11 cellular contexts compared by ENCODE assay signal in genomic region chrX:65601126-65601525, GRCh38.
A peak's percentile ranks its signal among the peaks of the same experiment; 100 is the strongest.
DNase-seq lines count a peak whose midpoint lies in the region; ATAC-seq and TF ChIP-seq lines count a peak whose summit lies in the region.
"Had no signal": no experiment of that assay in that cellular context is flagged by ENCODE, and none has a peak within 500 bp of the region (broad histone marks: within the 10 kb centered on the region; RNA-seq: fewer than 3 reads in every experiment).

No MANE protein-coding gene starts in this region.

- no peaks in the 10 kb centered on the region for H3K27me3 Mint-ChIP-seq in activated CD4-positive, alpha-beta T cell treated with anti-CD3 and anti-CD28 coated beads, Interleukin-2, amount 10 ng/mL, durations not matched to agents 24 days and 14 days

- peak; percentile 63 for DNase-seq in activated CD4-positive, alpha-beta T cell treated with anti-CD3 and anti-CD28 coated beads, Interleukin-2, amount 10 ng/mL, durations not matched to agents 24 days and 14 days
- no peak for DNase-seq in activated CD4-positive, alpha-beta T cell treated with anti-CD3 and anti-CD28 coated beads, Interleukin-2, amount 50 U/mL, for 1 hour
- DNase-seq in ascending aorta (ENCODE audit: low spot score in 2 of 2) (no peak), mucosa of descending colon (no peak), T1000 (lab: John Stamatoyannopoulos, UW) (no peak)
- DNase-seq: foreskin melanocyte had no signal

- H3K36me3 ChIP-seq in ascending aorta (no peaks in the 10 kb centered on the region), mucosa of descending colon (ENCODE audit: low read depth) (no peaks in the 10 kb centered on the region), thymus (ENCODE audit: control insufficient read depth, insufficient read depth) (no peaks in the 10 kb centered on the region)

- ATAC-seq in mucosa of descending colon (peak; percentile 34), GM21619 (IDR thresholded peaks at IDR 0.05; ENCODE audit: unreplicated experiment) (no peak), HG03521 (IDR thresholded peaks at IDR 0.05; ENCODE audit: unreplicated experiment) (no peak)
- ATAC-seq: Panc1 had no signal

- H3K27ac ChIP-seq in ascending aorta: peak overlapping the region; percentile 88 to 89
- peak overlapping the region; percentile 6 for H3K27ac ChIP-seq in thymus (ENCODE audit: low read depth)
- H3K27ac ChIP-seq: KMS-11 had no signal

- no peaks in the 10 kb centered on the region for H3K27me3 ChIP-seq in ascending aorta
- no peaks in the 10 kb centered on the region for H3K27me3 ChIP-seq in thymus (ENCODE audit: control insufficient read depth, insufficient read depth)

- H3K4me3 ChIP-seq in ascending aorta: no peak overlapping the region
- H3K4me3 ChIP-seq in mucosa of descending colon: no peak overlapping the region
- no peak overlapping the region for H3K4me3 ChIP-seq in thymus (ENCODE audit: low read length)

- peak overlapping the region; percentile 94 for H3K27ac Mint-ChIP-seq in activated CD4-positive, alpha-beta T cell treated with anti-CD3 and anti-CD28 coated beads, Interleukin-2, amount 10 ng/mL, durations not matched to agents 24 days and 14 days

- peak overlapping the region; percentile 59 for H3K4me3 Mint-ChIP-seq in activated CD4-positive, alpha-beta T cell treated with anti-CD3 and anti-CD28 coated beads, Interleukin-2, amount 10 ng/mL, durations not matched to agents 24 days and 14 days

- TF ChIP-seq CTCF in ascending aorta (IDR thresholded peaks at IDR 0.05): no peak
- TF ChIP-seq CTCF in mucosa of descending colon (IDR thresholded peaks at IDR 0.05): no peak

- intact Hi-C loops in activated CD4-positive, alpha-beta T cell treated with anti-CD3 and anti-CD28 coated beads, Interleukin-2, amount 10 ng/mL, durations not matched to agents 24 days and 14 days (cut with micrococcal nuclease): loop anchor here (1.0 kb wide), 1 partner anchor 67 kb away; no protein-coding TSS in a partner anchor
- intact Hi-C loops in ascending aorta (cut with DNase I) (loop anchor here (1.0 to 2.0 kb wide), 3 partner anchors 42 to 103 kb away; no protein-coding TSS in a partner anchor), mucosa of descending colon (cut with DNase I, micrococcal nuclease) (no loop called here)

- H3K36me3 Mint-ChIP-seq in activated CD4-positive, alpha-beta T cell treated with anti-CD3 and anti-CD28 coated beads, Interleukin-2, amount 10 ng/mL, durations not matched to agents 24 days and 14 days (ENCODE audit: low read depth): peaks cover 4% of the 10 kb centered on the region

- H3K9me3 Mint-ChIP-seq in activated CD4-positive, alpha-beta T cell treated with anti-CD3 and anti-CD28 coated beads, Interleukin-2, amount 10 ng/mL, durations not matched to agents 24 days and 14 days: peaks cover 15% of the 10 kb centered on the region

- 89% methylated on average over 3 of the region's 3 CpGs for WGBS in thymus

- peaks cover 57% of the 10 kb centered on the region for H3K4me1 Mint-ChIP-seq in activated CD4-positive, alpha-beta T cell treated with anti-CD3 and anti-CD28 coated beads, Interleukin-2, amount 10 ng/mL, durations not matched to agents 24 days and 14 days

- H3K9me3 ChIP-seq in ascending aorta: no peaks in the 10 kb centered on the region
- H3K9me3 ChIP-seq in mucosa of descending colon: no peaks in the 10 kb centered on the region
- H3K9me3 ChIP-seq in thymus (ENCODE audit: control insufficient read depth): no peaks in the 10 kb centered on the region

- H3K4me1 ChIP-seq in ascending aorta (peaks cover 10 to 41% of the 10 kb centered on the region in 2 donors), mucosa of descending colon (ENCODE audit: low read depth) (peaks cover 4% of the 10 kb centered on the region), thymus (ENCODE audit: control insufficient read depth, insufficient read depth, low read length) (no peaks in the 10 kb centered on the region)

Comparison
In these comparisons a context has a peak if more than half of its experiments do, and no peak if none do; other contexts are left out.
1. intact Hi-C loops: an anchor here in activated CD4-positive, alpha-beta T cell treated with anti-CD3 and anti-CD28 coated beads, Interleukin-2, amount 10 ng/mL, durations not matched to agents 24 days and 14 days (1.0 kb wide) and ascending aorta (1.0 to 2.0 kb wide); none called in mucosa of descending colon.